ENCODE assay signal across 9 cellular contexts in genomic region chr16:66548068-66548467, GRCh38. TPM values are rescaled to one million over a fixed set of nuclear protein-coding genes. Genes with fewer than 3 reads are reported as not detected.
DNase-seq lines count a peak whose midpoint lies in the region; ATAC-seq, FAIRE-seq and TF ChIP-seq lines count a peak whose summit lies in the region.
"Had no signal": no experiment of that assay in that cellular context is flagged by ENCODE, and none has a peak within 500 bp of the region (broad histone marks: within the 10 kb centered on the region; RNA-seq: fewer than 3 reads in every experiment).

No MANE protein-coding gene starts in this region.

- no peaks in the 10 kb centered on the region for H3K9me3 Mint-ChIP-seq in activated CD4-positive, alpha-beta T cell treated with anti-CD3 and anti-CD28 coated beads, Interleukin-2, amount 10 ng/mL, durations not matched to agents 24 days and 14 days
- H3K9me3 Mint-ChIP-seq in activated T-helper 1 cell treated with anti-CD3 and anti-CD28 coated beads, Interleukin-12 subunit alpha, Interleukin-12 subunit beta, Interleukin-2, Interleukin-4 antibody, amounts not matched to agents 30 ng/mL and 10 ng/mL and 1 ng/mL, durations not matched to agents 14 hours and 24 hours and 36 hours = no peaks in the 10 kb centered on the region

- WGBS in lung, 2 donors = 78 to 83% methylated on average over 4 of the region's 4 CpGs

- FAIRE-seq in frontal cortex (lab: Jason Lieb, UNC) = no peak
- FAIRE-seq: colon had no signal

- TF ChIP-seq CTCF in lung (IDR thresholded peaks at IDR 0.05; ENCODE audit: control extremely low read depth, extremely low read depth) = no peak
- no peak for TF ChIP-seq CTCF in thoracic aorta (IDR thresholded peaks at IDR 0.05)

- H3K27me3 ChIP-seq in lung (ENCODE audit: control insufficient read depth, insufficient read depth) (no peaks in the 10 kb centered on the region), thoracic aorta (replicated peaks; ENCODE audit: insufficient read depth) (no peaks in the 10 kb centered on the region)

- peaks cover 12% of the 10 kb centered on the region for H3K36me3 Mint-ChIP-seq in activated CD4-positive, alpha-beta T cell treated with anti-CD3 and anti-CD28 coated beads, Interleukin-2, amount 10 ng/mL, durations not matched to agents 24 days and 14 days (ENCODE audit: low read depth)
- peaks cover 7% of the 10 kb centered on the region for H3K36me3 Mint-ChIP-seq in activated T-helper 1 cell treated with anti-CD3 and anti-CD28 coated beads, Interleukin-12 subunit alpha, Interleukin-12 subunit beta, Interleukin-2, Interleukin-4 antibody, amounts not matched to agents 30 ng/mL and 10 ng/mL and 1 ng/mL, durations not matched to agents 14 hours and 24 hours and 36 hours (ENCODE audit: low read depth)

- H3K27ac ChIP-seq in lung (ENCODE audit: low read depth in 1 of 2, low read length in 1 of 2) (peak overlapping the region; percentile 13), thoracic aorta (peak overlapping the region; percentile 86 to 95)

- intact Hi-C loops in activated CD4-positive, alpha-beta T cell treated with anti-CD3 and anti-CD28 coated beads, Interleukin-2, amount 10 ng/mL, durations not matched to agents 24 days and 14 days (cut with micrococcal nuclease) = no loop called here
- intact Hi-C loops in activated T-helper 1 cell treated with anti-CD3 and anti-CD28 coated beads, Interleukin-12 subunit alpha, Interleukin-12 subunit beta, Interleukin-2, Interleukin-4 antibody, amounts not matched to agents 30 ng/mL and 10 ng/mL and 1 ng/mL, durations not matched to agents 14 hours and 24 hours and 36 hours (cut with micrococcal nuclease) = no loop called here

- no peak for DNase-seq in activated CD4-positive, alpha-beta T cell treated with anti-CD3 and anti-CD28 coated beads, Interleukin-2, amount 10 ng/mL, durations not matched to agents 24 days and 14 days
- DNase-seq in activated CD4-positive, alpha-beta T cell treated with anti-CD3 and anti-CD28 coated beads, Interleukin-2, amount 50 U/mL, for 48 hours = no peak
- no peak for DNase-seq in activated T-helper 1 cell treated with anti-CD3 and anti-CD28 coated beads, Interleukin-12 subunit alpha, Interleukin-12 subunit beta, Interleukin-2, Interleukin-4 antibody, amounts not matched to agents 30 ng/mL and 10 ng/mL and 1 ng/mL, durations not matched to agents 14 hours and 24 hours and 36 hours (ENCODE audit: low spot score)
- no peak for DNase-seq in lung (ENCODE audit: low spot score)
- DNase-seq in thoracic aorta (ENCODE audit: low spot score) = no peak
- no peak for DNase-seq in frontal cortex (ENCODE audit: low spot score in 2 of 2)
- no peak for DNase-seq in T1000 (lab: John Stamatoyannopoulos, UW)

- H3K4me1 ChIP-seq in lung (ENCODE audit: control insufficient read depth in 2 of 2, insufficient read depth in 2 of 2, low read length in 2 of 2) (peaks cover 5 to 15% of the 10 kb centered on the region in 2 donors), thoracic aorta (ENCODE audit: control insufficient read depth in 1 of 2, low read depth in 2 of 2) (peaks cover 15 to 50% of the 10 kb centered on the region in 2 donors)

- ATAC-seq in lung (ENCODE audit: insufficient read depth, low FRiP score) = no peak
- ATAC-seq in thoracic aorta (ENCODE audit: insufficient number of reproducible peaks, low FRiP score, low read depth) = no peak
- ATAC-seq in esophagus mucosa = no peak

- H3K4me3 Mint-ChIP-seq in activated CD4-positive, alpha-beta T cell treated with anti-CD3 and anti-CD28 coated beads, Interleukin-2, amount 10 ng/mL, durations not matched to agents 24 days and 14 days = peak overlapping the region; percentile 69
- H3K4me3 Mint-ChIP-seq in activated T-helper 1 cell treated with anti-CD3 and anti-CD28 coated beads, Interleukin-12 subunit alpha, Interleukin-12 subunit beta, Interleukin-2, Interleukin-4 antibody, amounts not matched to agents 30 ng/mL and 10 ng/mL and 1 ng/mL, durations not matched to agents 14 hours and 24 hours and 36 hours = peak overlapping the region; percentile 48

- H3K9me3 ChIP-seq in lung (ENCODE audit: control insufficient read depth in 2 of 2, insufficient read depth in 1 of 2, low read length in 1 of 2) = no peaks in the 10 kb centered on the region
- H3K9me3 ChIP-seq in thoracic aorta = no peaks in the 10 kb centered on the region

- H3K27me3 Mint-ChIP-seq in activated CD4-positive, alpha-beta T cell treated with anti-CD3 and anti-CD28 coated beads, Interleukin-2, amount 10 ng/mL, durations not matched to agents 24 days and 14 days = peaks cover 2% of the 10 kb centered on the region
- H3K27me3 Mint-ChIP-seq in activated T-helper 1 cell treated with anti-CD3 and anti-CD28 coated beads, Interleukin-12 subunit alpha, Interleukin-12 subunit beta, Interleukin-2, Interleukin-4 antibody, amounts not matched to agents 30 ng/mL and 10 ng/mL and 1 ng/mL, durations not matched to agents 14 hours and 24 hours and 36 hours (ENCODE audit: insufficient read depth) = peaks cover 2% of the 10 kb centered on the region

- H3K4me3 ChIP-seq in lung (no peak overlapping the region), thoracic aorta (no peak overlapping the region)

- peak overlapping the region; percentile 84 for H3K27ac Mint-ChIP-seq in activated CD4-positive, alpha-beta T cell treated with anti-CD3 and anti-CD28 coated beads, Interleukin-2, amount 10 ng/mL, durations not matched to agents 24 days and 14 days
- peak overlapping the region; percentile 85 for H3K27ac Mint-ChIP-seq in activated T-helper 1 cell treated with anti-CD3 and anti-CD28 coated beads, Interleukin-12 subunit alpha, Interleukin-12 subunit beta, Interleukin-2, Interleukin-4 antibody, amounts not matched to agents 30 ng/mL and 10 ng/mL and 1 ng/mL, durations not matched to agents 14 hours and 24 hours and 36 hours

- H3K4me1 Mint-ChIP-seq in activated CD4-positive, alpha-beta T cell treated with anti-CD3 and anti-CD28 coated beads, Interleukin-2, amount 10 ng/mL, durations not matched to agents 24 days and 14 days = peaks cover 42% of the 10 kb centered on the region
- peaks cover 51% of the 10 kb centered on the region for H3K4me1 Mint-ChIP-seq in activated T-helper 1 cell treated with anti-CD3 and anti-CD28 coated beads, Interleukin-12 subunit alpha, Interleukin-12 subunit beta, Interleukin-2, Interleukin-4 antibody, amounts not matched to agents 30 ng/mL and 10 ng/mL and 1 ng/mL, durations not matched to agents 14 hours and 24 hours and 36 hours (ENCODE audit: low read depth)

- H3K36me3 ChIP-seq in lung (ENCODE audit: control insufficient read depth in 2 of 2, insufficient read depth in 2 of 2, low read length in 2 of 2) (peaks cover 0 to 5% of the 10 kb centered on the region in 2 donors), thoracic aorta (peaks cover 12% of the 10 kb centered on the region)

RNA-seq across cellular contexts. Expression of gene TK2, which starts 1.9 kb away (rescaled TPM):
- total RNA-seq in activated CD4-positive, alpha-beta T cell treated with anti-CD3 and anti-CD28 coated beads, Interleukin-2, amount 10 ng/mL, durations not matched to agents 24 days and 14 days = 5.8 and 6.7 TPM in 2 replicates
- total RNA-seq in activated T-helper 1 cell treated with anti-CD3 and anti-CD28 coated beads, Interleukin-12 subunit alpha, Interleukin-12 subunit beta, Interleukin-2, Interleukin-4 antibody, amounts not matched to agents 30 ng/mL and 10 ng/mL and 1 ng/mL, durations not matched to agents 14 hours and 24 hours and 36 hours = 7.3 and 8.4 TPM in 2 replicates
- total RNA-seq in lung (10 to 100 TPM; 33.2 to 37.7 TPM), thoracic aorta (10 to 100 TPM; 41.7 to 55.5 TPM), esophagus mucosa (8.5 TPM), frontal cortex (20.0 TPM)
- 10 to 100 TPM; 13.1 to 16.8 TPM for polyA plus RNA-seq in lung

RNA-seq across cellular contexts. Expression of gene CKLF, which starts 4.3 kb away (rescaled TPM):
- total RNA-seq in activated CD4-positive, alpha-beta T cell treated with anti-CD3 and anti-CD28 coated beads, Interleukin-2, amount 10 ng/mL, durations not matched to agents 24 days and 14 days = 145 and 146 TPM in 2 replicates
- total RNA-seq in activated T-helper 1 cell treated with anti-CD3 and anti-CD28 coated beads, Interleukin-12 subunit alpha, Interleukin-12 subunit beta, Interleukin-2, Interleukin-4 antibody, amounts not matched to agents 30 ng/mL and 10 ng/mL and 1 ng/mL, durations not matched to agents 14 hours and 24 hours and 36 hours = 153 and 159 TPM in 2 replicates
- total RNA-seq in lung (10 to 100 TPM; 43.8 to 48.5 TPM), thoracic aorta (10 to 100 TPM; 23.4 to 39.8 TPM), esophagus mucosa (14.2 TPM), frontal cortex (33.0 TPM)
- polyA plus RNA-seq in lung = 100 to 1,000 TPM in 1 of 2 donors, 10 to 100 TPM in 1; 43.1 to 133 TPM

RNA-seq across cellular contexts. Expression of gene CMTM1, which starts 18.2 kb away (rescaled TPM):
- 12.2 and 13.6 TPM in 2 replicates for total RNA-seq in activated CD4-positive, alpha-beta T cell treated with anti-CD3 and anti-CD28 coated beads, Interleukin-2, amount 10 ng/mL, durations not matched to agents 24 days and 14 days
- total RNA-seq in activated T-helper 1 cell treated with anti-CD3 and anti-CD28 coated beads, Interleukin-12 subunit alpha, Interleukin-12 subunit beta, Interleukin-2, Interleukin-4 antibody, amounts not matched to agents 30 ng/mL and 10 ng/mL and 1 ng/mL, durations not matched to agents 14 hours and 24 hours and 36 hours = 12.5 and 13.9 TPM in 2 replicates
- total RNA-seq in lung = 1 to 10 TPM; 3.7 to 7.5 TPM
- 1 to 10 TPM in 1 of 2 donors, under 1 TPM in 1; 0.41 to 2.0 TPM for polyA plus RNA-seq in lung
- 1 to 10 TPM in 1 of 2 donors, under 1 TPM in 1; 0.81 to 7.5 TPM for total RNA-seq in thoracic aorta
- total RNA-seq in esophagus mucosa = 0.60 TPM
- total RNA-seq in frontal cortex = 4.1 TPM

RNA-seq across cellular contexts. Expression of gene CMTM2, which starts 31.2 kb away (rescaled TPM):
- total RNA-seq in activated CD4-positive, alpha-beta T cell treated with anti-CD3 and anti-CD28 coated beads, Interleukin-2, amount 10 ng/mL, durations not matched to agents 24 days and 14 days = 0.51 and 0.95 TPM in 2 replicates
- 0.80 and 1.2 TPM in 2 replicates for total RNA-seq in activated T-helper 1 cell treated with anti-CD3 and anti-CD28 coated beads, Interleukin-12 subunit alpha, Interleukin-12 subunit beta, Interleukin-2, Interleukin-4 antibody, amounts not matched to agents 30 ng/mL and 10 ng/mL and 1 ng/mL, durations not matched to agents 14 hours and 24 hours and 36 hours
- total RNA-seq in lung (1 to 10 TPM; 2.2 to 3.7 TPM), thoracic aorta (1 to 10 TPM in 1 of 2 donors, not detected in 1; 1.7 TPM), esophagus mucosa (not detected), frontal cortex (not detected)
- 10 to 100 TPM in 1 of 2 donors, 1 to 10 TPM in 1; 2.0 to 14.1 TPM for polyA plus RNA-seq in lung

RNA-seq across cellular contexts. Expression of gene CMTM3, which starts 56.4 kb away (rescaled TPM):
- total RNA-seq in activated CD4-positive, alpha-beta T cell treated with anti-CD3 and anti-CD28 coated beads, Interleukin-2, amount 10 ng/mL, durations not matched to agents 24 days and 14 days = 95.6 and 100 TPM in 2 replicates
- 93.1 and 94.1 TPM in 2 replicates for total RNA-seq in activated T-helper 1 cell treated with anti-CD3 and anti-CD28 coated beads, Interleukin-12 subunit alpha, Interleukin-12 subunit beta, Interleukin-2, Interleukin-4 antibody, amounts not matched to agents 30 ng/mL and 10 ng/mL and 1 ng/mL, durations not matched to agents 14 hours and 24 hours and 36 hours
- total RNA-seq in lung (10 to 100 TPM; 28.1 to 34.6 TPM), thoracic aorta (10 to 100 TPM; 16.6 to 20.7 TPM), esophagus mucosa (3.7 TPM), frontal cortex (3.3 TPM)
- 10 to 100 TPM; 19.8 to 46.4 TPM for polyA plus RNA-seq in lung
